Comparison of ENCODE assay signal across 1 cellular context in genomic region chr11:46522682-46523281, GRCh38.
A peak's percentile ranks its signal among the peaks of the same experiment; 100 is the strongest.
TF ChIP-seq lines count a peak whose summit lies in the region.

No MANE protein-coding gene starts in this region.

TF ChIP-seq in HepG2, 621 proteins besides CTCF, POLR2A, EP300 and RAD21 (continued from another document):
- TF ChIP-seq ZNF274 (CRISPR knock-in tag; IDR thresholded peaks at IDR 0.05) (no peak), BRCA1 (CRISPR knock-in tag; IDR thresholded peaks at IDR 0.05) (no peak), ZBTB7B (CRISPR knock-in tag; IDR thresholded peaks at IDR 0.05) (0 out of 2 replicates have a peak, but pooled peaks have one; percentile 51), MIXL1 (CRISPR knock-in tag; IDR thresholded peaks at IDR 0.05) (peak; percentile 45; the same call in 1 of the 2 replicates), FLYWCH1 (CRISPR knock-in tag; IDR thresholded peaks at IDR 0.05) (no peak), HOXA3 (CRISPR knock-in tag; IDR thresholded peaks at IDR 0.05) (0 out of 2 replicates have a peak, but pooled peaks have one; percentile 37), ZSCAN30 (CRISPR knock-in tag; IDR thresholded peaks at IDR 0.05) (no peak), ELF3 (CRISPR knock-in tag; IDR thresholded peaks at IDR 0.05) (0 out of 2 replicates have a peak, but pooled peaks have one; percentile 10), TEAD3 (CRISPR knock-in tag; optimal IDR thresholded peaks at IDR 0.05; ENCODE audit: borderline replicate concordance) (peak; percentile 48), PPARG (CRISPR knock-in tag; conservative IDR thresholded peaks at IDR 0.05) (peak; percentile 88), XRCC5 (optimal IDR thresholded peaks at IDR 0.05; ENCODE audit: low read length) (peak; percentile 14), JUN (CRISPR knock-in tag; IDR thresholded peaks at IDR 0.05) (no peak), SOX6 (IDR thresholded peaks at IDR 0.05) (no peak), SOX6 (CRISPR knock-in tag; IDR thresholded peaks at IDR 0.05) (peak; percentile 60), SALL1 (CRISPR knock-in tag; IDR thresholded peaks at IDR 0.05) (peak; percentile 28; the same call in 1 of the 2 replicates), HNF4G (IDR thresholded peaks at IDR 0.05; ENCODE audit: borderline replicate concordance, low read depth, low read length) (peak; percentile 26; the same call in 1 of the 2 replicates), HNF4G (CRISPR knock-in tag; IDR thresholded peaks at IDR 0.05; ENCODE audit: borderline replicate concordance, low read depth) (no peak), PAXIP1 (CRISPR knock-in tag; conservative IDR thresholded peaks at IDR 0.05) (peak; percentile 61), ARID5B (CRISPR knock-in tag; IDR thresholded peaks at IDR 0.05) (peak; percentile 35; the same call in 1 of the 2 replicates), MLX (CRISPR knock-in tag; IDR thresholded peaks at IDR 0.05) (no peak), ZBTB8A (CRISPR knock-in tag; IDR thresholded peaks at IDR 0.05; ENCODE audit: borderline replicate concordance, low read depth) (no peak), NR2C2 (CRISPR knock-in tag; IDR thresholded peaks at IDR 0.05; ENCODE audit: borderline replicate concordance) (0 out of 2 replicates have a peak, but pooled peaks have one; percentile 17), HNF4A (CRISPR knock-in tag; IDR thresholded peaks at IDR 0.05) (peak; percentile 67), ZFX (CRISPR knock-in tag; IDR thresholded peaks at IDR 0.05; ENCODE audit: low read depth) (no peak), TFAP4 (IDR thresholded peaks at IDR 0.05; ENCODE audit: borderline replicate concordance, low read depth) (peak; percentile 63; the same call in 1 of the 2 replicates), FOXK1 (CRISPR knock-in tag; IDR thresholded peaks at IDR 0.05; ENCODE audit: borderline replicate concordance, low read depth) (0 out of 2 replicates have a peak, but pooled peaks have one; percentile 14), ZNF792 (CRISPR knock-in tag; IDR thresholded peaks at IDR 0.05) (0 out of 2 replicates have a peak, but pooled peaks have one; percentile 32), SALL2 (CRISPR knock-in tag; IDR thresholded peaks at IDR 0.05) (no peak), MXD1 (CRISPR knock-in tag; IDR thresholded peaks at IDR 0.05) (no peak)
